In genomic region chr13:48412881-48413351, GRCh38 we compare ENCODE assay signal across 8 cellular contexts. TPM values are rescaled to one million over a fixed set of nuclear protein-coding genes. Genes with fewer than 3 reads are reported as not detected.
DNase-seq lines count a peak whose midpoint lies in the region; ATAC-seq and TF ChIP-seq lines count a peak whose summit lies in the region.

Gene LPAR6, minus strand, starts transcription at chr13:48413113. Its CDS starts 690 bp downstream, at chr13:48412423.

- H3K9ac ChIP-seq in fibroblast of lung (ENCODE audit: insufficient read depth, low read length): peak within 1 kb of the TSS; percentile 53

- H3K4me1 ChIP-seq in fibroblast of lung (ENCODE audit: control insufficient read depth, extremely low read depth, insufficient read depth, low read length): no peaks in the 10 kb centered on the region

- no peaks in the 10 kb centered on the region for H3K36me3 ChIP-seq in fibroblast of lung (ENCODE audit: control insufficient read depth, insufficient read depth, low read length)

- H3K9me3 ChIP-seq in fibroblast of lung (ENCODE audit: control insufficient read depth, insufficient read depth, low read depth, low read length): no peaks in the 10 kb centered on the region

- H3K27me3 ChIP-seq in fibroblast of lung (ENCODE audit: control insufficient read depth, insufficient read depth, low read length): no peaks in the 10 kb centered on the region

- H3K4me3 ChIP-seq in HFF-Myc (replicated peaks; ENCODE audit: low read depth, low read length): peak within 1 kb of the TSS; percentile 70
- H3K4me3 ChIP-seq in fibroblast of lung (replicated peaks in 1 of 4; ENCODE audit: control extremely low read depth in 1 of 4, insufficient read depth in 1 of 4, low read depth in 3 of 4, low read length in 4 of 4): peak within 1 kb of the TSS; percentile 41 to 96 (median 64)

- TF ChIP-seq CTCF in HFF-Myc (IDR thresholded peaks at IDR 0.05; ENCODE audit: low read depth, low read length, missing control alignments): no peak
- TF ChIP-seq CTCF in fibroblast of lung (conservative IDR thresholded peaks at IDR 0.05 in 1 of 2, IDR thresholded peaks at IDR 0.05 in 1 of 2; ENCODE audit: low read depth in 1 of 2, low read length in 2 of 2): no peak

- peak within 1 kb of the TSS; percentile 82 for H3K4me2 ChIP-seq in fibroblast of lung (ENCODE audit: extremely low read depth, insufficient read depth, low read length)

- H3K27ac Mint-ChIP-seq in naive B cell: peak within 1 kb of the TSS in 5 of 6 donors; percentile 5 to 83 (median 47)

- peak; percentile 52 for DNase-seq in HFF-Myc (ENCODE audit: extremely low read depth, low read depth)
- DNase-seq in T-helper 22 cell (ENCODE audit: low read depth): peak; percentile 9
- peak; percentile 80 to 81 for DNase-seq in fibroblast of lung (ENCODE audit: low read depth in 2 of 2)
- DNase-seq in naive B cell: peak; percentile 3
- DNase-seq in NCI-H524 treated with DMSO at 0.1 percent for 48 hours (lab: John Stamatoyannopoulos, UW): no peak
- no peak for DNase-seq in activated CD4-positive, alpha-beta T cell treated with anti-CD3 and anti-CD28 coated beads for 48 hours

- no peaks in the 10 kb centered on the region for H4K20me1 ChIP-seq in fibroblast of lung (ENCODE audit: control insufficient read depth, extremely low read depth, insufficient read depth, low read length)

- H3K36me3 Mint-ChIP-seq in naive B cell: peaks cover 18 to 26% of the 10 kb centered on the region in 2 donors

- H3K27ac ChIP-seq in fibroblast of lung (ENCODE audit: insufficient read depth, low read length): peak within 1 kb of the TSS; percentile 67

- ATAC-seq in naive B cell (ENCODE audit: low read depth in 2 of 2): peak in 1 of 2 donors; percentile 11
- ATAC-seq in HG02870 (IDR thresholded peaks at IDR 0.05; ENCODE audit: unreplicated experiment): no peak
- no peak for ATAC-seq in GM18868 (IDR thresholded peaks at IDR 0.05; ENCODE audit: unreplicated experiment)

- H2AFZ ChIP-seq in fibroblast of lung (ENCODE audit: low read length): peak within 1 kb of the TSS; percentile 57

- H3K9me3 Mint-ChIP-seq in naive B cell: peaks cover 0 to 4% (median 0%) of the 10 kb centered on the region in 7 donors

- H3K79me2 ChIP-seq in fibroblast of lung (ENCODE audit: control insufficient read depth, insufficient read depth, low read length): peaks cover 17% of the 10 kb centered on the region

- H3K4me1 Mint-ChIP-seq in naive B cell: peaks cover 8 to 20% (median 9%) of the 10 kb centered on the region in 3 donors

- H3K27me3 Mint-ChIP-seq in naive B cell: no peaks in the 10 kb centered on the region

- H3K4me3 Mint-ChIP-seq in naive B cell: peak within 1 kb of the TSS; percentile 10 to 88 (median 54)

RNA-seq across cellular contexts. Expression of gene LPAR6, which starts in this region (rescaled TPM):
- 4.9 and 7.6 TPM in 2 replicates for total RNA-seq in fibroblast of lung
- polyA plus RNA-seq in fibroblast of lung (3.6 and 6.8 TPM in 2 replicates), naive B cell (ENCODE audit: low read depth in 6 of 6) (1 to 10 TPM; 1.2 to 4.6 (median 2.7) TPM)
- 3.0 and 4.6 TPM in 2 replicates for polyA plus RNA-seq in fibroblast of lung (2012)
- polyA minus RNA-seq in fibroblast of lung (ENCODE audit: low replicate concordance): 0.44 TPM in 1 of 2 replicates, not detected in the other

Comparison
In these comparisons a context has a peak if more than half of its experiments do, and no peak if none do; other contexts are left out.
1. DNase-seq: peak in HFF-Myc (single experiment), T-helper 22 cell (single experiment), fibroblast of lung (2 of 2) and naive B cell (single experiment); none in NCI-H524 treated with DMSO at 0.1 percent for 48 hours (single experiment) and activated CD4-positive, alpha-beta T cell treated with anti-CD3 and anti-CD28 coated beads for 48 hours (single experiment).